ENCODE assay signal across 8 cellular contexts in genomic region chr19:58033741-58034475, GRCh38. TPM values are rescaled to one million over a fixed set of nuclear protein-coding genes. Genes with fewer than 3 reads are reported as not detected.
A peak's percentile ranks its signal among the peaks of the same experiment; 100 is the strongest.
DNase-seq lines count a peak whose midpoint lies in the region; ATAC-seq and TF ChIP-seq lines count a peak whose summit lies in the region.

ZSCAN1 (plus strand) TSS chr19:58034025; CDS start chr19:58037837, 3,812 bp downstream.

- no peaks in the 10 kb centered on the region for H3K4me1 ChIP-seq in RWPE2 (ENCODE audit: insufficient read depth, poor library complexity, severe bottlenecking)
- no peaks in the 10 kb centered on the region for H3K4me1 ChIP-seq in endocrine pancreas (ENCODE audit: control insufficient read depth, insufficient read depth, low read length)
- H3K4me1 ChIP-seq in lung (ENCODE audit: control insufficient read depth in 2 of 2, insufficient read depth in 2 of 2, low read length in 2 of 2) = peaks cover 2 to 9% of the 10 kb centered on the region in 2 donors

- H3K36me3 ChIP-seq in RWPE2 (ENCODE audit: low read depth) (no peaks in the 10 kb centered on the region), endocrine pancreas (ENCODE audit: control insufficient read depth, insufficient read depth, low read length) (no peaks in the 10 kb centered on the region), lung (ENCODE audit: control insufficient read depth in 2 of 2, insufficient read depth in 2 of 2, low read length in 2 of 2) (no peaks in the 10 kb centered on the region)

- no peaks in the 10 kb centered on the region for H3K27me3 ChIP-seq in RWPE2 (ENCODE audit: insufficient read depth, poor library complexity, severe bottlenecking)
- no peaks in the 10 kb centered on the region for H3K27me3 ChIP-seq in endocrine pancreas (ENCODE audit: control insufficient read depth, insufficient read depth, low read length)
- peaks cover 4% of the 10 kb centered on the region for H3K27me3 ChIP-seq in lung (ENCODE audit: control insufficient read depth, insufficient read depth)

- ATAC-seq in RWPE2 (ENCODE audit: low read depth) = peak; percentile 75
- ATAC-seq in lung (ENCODE audit: insufficient read depth, low FRiP score) = no peak
- ATAC-seq in HG02642 (IDR thresholded peaks at IDR 0.05; ENCODE audit: poor library complexity, unreplicated experiment) = no peak
- no peak for ATAC-seq in HG03378 (IDR thresholded peaks at IDR 0.05; ENCODE audit: unreplicated experiment)

- DNase-seq in D341Med (ENCODE audit: low spot score) (peak; percentile 99), RWPE2 (ENCODE audit: low spot score) (no peak), lung (ENCODE audit: low spot score) (peak; percentile 59), GM19240 (ENCODE audit: insufficient read length, low spot score) (no peak)
- DNase-seq in stimulated activated CD8-positive, alpha-beta memory T cell treated with anti-CD3 and anti-CD28 coated beads, Interleukin-7, amount 100 ng/mL, for 4 hours (ENCODE audit: low read depth in 2 of 2) = peak; percentile 1 to 37

- H3K9me3 ChIP-seq in RWPE2 (ENCODE audit: severe bottlenecking) (peaks cover 4% of the 10 kb centered on the region), endocrine pancreas (ENCODE audit: control insufficient read depth, low read length) (no peaks in the 10 kb centered on the region), lung (ENCODE audit: control insufficient read depth in 2 of 2, insufficient read depth in 1 of 2, low read length in 1 of 2) (peaks cover 0 to 64% of the 10 kb centered on the region in 2 donors)

- no peak for TF ChIP-seq CTCF in RWPE2 (IDR thresholded peaks at IDR 0.05; ENCODE audit: poor library complexity, severe bottlenecking)
- no peak for TF ChIP-seq CTCF in lung (IDR thresholded peaks at IDR 0.05; ENCODE audit: control extremely low read depth, extremely low read depth)

- H3K4me3 ChIP-seq in RWPE2 (ENCODE audit: severe bottlenecking) (peak within 1 kb of the TSS; percentile 38), endocrine pancreas (ENCODE audit: control insufficient read depth, insufficient read depth, low read length) (no peak within 1 kb of the TSS), lung (peak within 1 kb of the TSS; percentile 56)

- 0 to 5% methylated on average over 63 to 101 of the region's 101 CpGs for WGBS in lung, 2 donors

- peak within 1 kb of the TSS; percentile 77 for H3K9ac ChIP-seq in endocrine pancreas (ENCODE audit: control insufficient read depth, insufficient read depth, low read length)

- H3K27ac ChIP-seq in RWPE2 (ENCODE audit: poor library complexity, severe bottlenecking) = no peak within 1 kb of the TSS
- H3K27ac ChIP-seq in lung (ENCODE audit: low read depth in 1 of 2, low read length in 1 of 2) = peak within 1 kb of the TSS in 1 of 2 donors; percentile 72

RNA-seq across cellular contexts. Expression of gene ZSCAN1, which starts in this region (rescaled TPM):
- 1 to 10 TPM; 1.1 to 1.7 TPM for total RNA-seq in lung
- under 1 TPM; 0.30 to 0.63 TPM for polyA plus RNA-seq in lung

Comparison
In these comparisons a context has a peak if more than half of its experiments do, and no peak if none do; other contexts are left out.
1. DNase-seq: peak in D341Med (single experiment), lung (single experiment) and stimulated activated CD8-positive, alpha-beta memory T cell treated with anti-CD3 and anti-CD28 coated beads, Interleukin-7, amount 100 ng/mL, for 4 hours (2 of 2); none in RWPE2 (single experiment) and GM19240 (single experiment).